ENCODE assay signal across 8 cellular contexts in the genomic region with DNA sequence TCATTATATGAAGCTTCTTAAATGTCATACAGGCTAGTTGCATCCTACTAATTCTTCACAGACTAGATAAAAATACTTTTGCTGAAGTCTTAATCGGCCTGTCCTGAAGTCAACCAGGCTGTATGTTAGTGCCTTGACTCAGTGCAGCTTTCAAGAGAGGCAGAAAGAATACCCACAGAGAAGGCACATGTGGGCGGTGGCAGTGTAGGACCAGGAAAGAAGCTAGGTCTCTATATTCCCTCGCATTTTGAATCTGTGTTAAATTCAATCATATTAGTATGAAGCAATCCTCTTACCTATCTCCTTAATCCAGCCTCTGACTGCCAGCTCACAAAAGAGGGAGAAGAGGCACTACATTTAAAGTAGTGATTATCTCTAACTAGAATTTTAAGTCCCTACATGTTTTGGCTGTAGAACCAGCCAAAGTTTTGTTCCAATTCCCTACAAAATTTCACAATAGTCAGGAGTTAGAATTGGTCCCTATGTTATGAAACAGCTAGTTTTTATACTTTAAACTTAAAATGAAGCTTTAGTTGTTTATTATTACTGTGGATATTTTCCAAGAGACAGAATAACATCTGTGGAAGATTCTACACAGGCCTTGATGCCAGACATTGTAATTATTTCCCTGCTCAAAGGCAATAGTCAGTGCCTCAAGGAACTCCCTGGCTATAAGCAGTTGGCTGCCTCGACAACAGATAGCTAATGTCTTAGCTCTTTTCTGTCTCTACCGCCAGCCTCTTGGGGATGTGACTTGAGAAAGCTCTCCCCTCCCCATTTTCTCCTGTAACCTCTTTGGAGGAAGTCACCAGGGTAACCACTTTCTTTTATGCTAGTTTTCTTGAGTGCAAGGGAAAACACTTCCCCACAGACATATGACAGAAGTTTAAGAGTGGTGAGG. TPM values are rescaled to one million over a fixed set of nuclear protein-coding genes. Genes with fewer than 3 reads are reported as not detected.
DNase-seq lines count a peak whose midpoint lies in the region; ATAC-seq and TF ChIP-seq lines count a peak whose summit lies in the region.

No MANE protein-coding gene starts in this region.

- no peak for TF ChIP-seq POLR2A in Peyer's patch (IDR thresholded peaks at IDR 0.05)
- no peak for TF ChIP-seq POLR2A in sigmoid colon (IDR thresholded peaks at IDR 0.05)

- peak; percentile 65 for DNase-seq in D341Med (ENCODE audit: low spot score)
- no peak for DNase-seq in Peyer's patch
- no peak for DNase-seq in sigmoid colon
- no peak for DNase-seq in NCI-H1092 treated with DMSO at 0.1 percent for 48 hours (lab: John Stamatoyannopoulos, UW)
- DNase-seq in kidney tubule cell (ENCODE audit: low spot score), result no peak

- TF ChIP-seq CTCF in Peyer's patch (IDR thresholded peaks at IDR 0.05) (no peak), sigmoid colon (IDR thresholded peaks at IDR 0.05) (no peak)

- H3K27ac ChIP-seq in Peyer's patch (peak overlapping the region; percentile 5 to 68 (median 48)), sigmoid colon (peak overlapping the region; percentile 77 to 92 (median 83))

- H3K36me3 ChIP-seq in Peyer's patch (no peaks in the 10 kb centered on the region), sigmoid colon (no peaks in the 10 kb centered on the region)

- 57 to 83% methylated on average over 5 of the region's 5 CpGs for WGBS in sigmoid colon, 2 donors

- H3K9me3 ChIP-seq in Peyer's patch (no peaks in the 10 kb centered on the region), sigmoid colon (no peaks in the 10 kb centered on the region)

- intact Hi-C loops in sigmoid colon (cut with DNase I), result loop anchor here (5.0 kb wide), 2 partner anchors 36 to 51 kb away; no protein-coding TSS in a partner anchor

- H3K4me1 ChIP-seq in Peyer's patch (peaks cover 0 to 65% (median 10%) of the 10 kb centered on the region in 4 donors), sigmoid colon (peaks cover 0 to 95% (median 80%) of the 10 kb centered on the region in 4 donors)

- ATAC-seq in esophagus mucosa, result peak; percentile 35
- no peak for ATAC-seq in HG03135 (IDR thresholded peaks at IDR 0.05; ENCODE audit: unreplicated experiment)
- no peak for ATAC-seq in HG02678 (IDR thresholded peaks at IDR 0.05; ENCODE audit: unreplicated experiment)

- H3K4me3 ChIP-seq in Peyer's patch, result no peak overlapping the region
- H3K4me3 ChIP-seq in sigmoid colon, result no peak overlapping the region

- TF ChIP-seq EP300 in sigmoid colon (IDR thresholded peaks at IDR 0.05), result no peak

- H3K27me3 ChIP-seq in Peyer's patch (no peaks in the 10 kb centered on the region), sigmoid colon (no peaks in the 10 kb centered on the region)

RNA-seq across cellular contexts. Expression of a gene that starts 31.9 kb away (rescaled TPM):
- total RNA-seq in Peyer's patch, result 10 to 100 TPM; 19.8 to 33.1 (median 25.9) TPM
- total RNA-seq in esophagus mucosa, result 13.0 TPM
- total RNA-seq in sigmoid colon, result 10 to 100 TPM; 27.6 to 64.0 (median 35.7) TPM
- 10 to 100 TPM in 1 of 3 donors, 1 to 10 TPM in 2; 5.4 to 20.0 (median 6.2) TPM for polyA plus RNA-seq in sigmoid colon
